In genomic region chr6:41724638-41725501, GRCh38 we compare ENCODE assay signal across 1 cellular context.
TF ChIP-seq lines count a peak whose summit lies in the region.

No MANE protein-coding gene starts in this region.

TF ChIP-seq in HepG2, 621 proteins besides CTCF, POLR2A, EP300 and RAD21 (continued from another document and continues in another):
- TF ChIP-seq ARID3A (IDR thresholded peaks at IDR 0.05; ENCODE audit: low read depth, low read length) (no peak), STAT6 (CRISPR knock-in tag; IDR thresholded peaks at IDR 0.05; ENCODE audit: borderline replicate concordance) (no peak), ZNF619 (CRISPR knock-in tag; IDR thresholded peaks at IDR 0.05) (no peak), ATF7 (IDR thresholded peaks at IDR 0.05) (no peak), ATF7 (CRISPR knock-in tag; IDR thresholded peaks at IDR 0.05) (0 out of 2 replicates have a peak, but pooled peaks have one; percentile 24), ZNF512B (CRISPR knock-in tag; IDR thresholded peaks at IDR 0.05; ENCODE audit: borderline replicate concordance) (no peak), SMARCC2 (IDR thresholded peaks at IDR 0.05) (no peak), GLMP (CRISPR knock-in tag; IDR thresholded peaks at IDR 0.05; ENCODE audit: borderline replicate concordance) (no peak), MYPOP (CRISPR knock-in tag; IDR thresholded peaks at IDR 0.05) (no peak), ZNF687 (CRISPR knock-in tag; IDR thresholded peaks at IDR 0.05) (peak; percentile 46; the same call in 1 of the 2 replicates), NR2F1 (CRISPR knock-in tag; IDR thresholded peaks at IDR 0.05) (no peak), ZBTB46 (CRISPR knock-in tag; IDR thresholded peaks at IDR 0.05; ENCODE audit: borderline replicate concordance) (0 out of 2 replicates have a peak, but pooled peaks have one; percentile 66), ZBTB7B (CRISPR knock-in tag; IDR thresholded peaks at IDR 0.05) (no peak), TBP (CRISPR knock-in tag; IDR thresholded peaks at IDR 0.05) (no peak), ZNF629 (CRISPR knock-in tag; conservative IDR thresholded peaks at IDR 0.05) (0 out of 2 replicates have a peak, but pooled peaks have one; percentile 15), ZNF761 (CRISPR knock-in tag; conservative IDR thresholded peaks at IDR 0.05) (no peak), ZBTB37 (CRISPR knock-in tag; IDR thresholded peaks at IDR 0.05) (no peak), ZNF546 (CRISPR knock-in tag; conservative IDR thresholded peaks at IDR 0.05) (no peak), PITX1 (CRISPR knock-in tag; IDR thresholded peaks at IDR 0.05) (no peak), ZNF615 (CRISPR knock-in tag; IDR thresholded peaks at IDR 0.05; ENCODE audit: borderline replicate concordance) (no peak), HDAC6 (IDR thresholded peaks at IDR 0.05; ENCODE audit: low read depth, low read length) (no peak), ZNF12 (CRISPR knock-in tag; IDR thresholded peaks at IDR 0.05) (no peak), PBX2 (CRISPR knock-in tag; IDR thresholded peaks at IDR 0.05) (no peak), ZNF567 (CRISPR knock-in tag; IDR thresholded peaks at IDR 0.05; ENCODE audit: borderline replicate concordance) (no peak), ZFY (CRISPR knock-in tag; IDR thresholded peaks at IDR 0.05) (peak; percentile 15; the same call in 1 of the 2 replicates), ZNF570 (CRISPR knock-in tag; IDR thresholded peaks at IDR 0.05; ENCODE audit: borderline replicate concordance) (0 out of 2 replicates have a peak, but pooled peaks have one; percentile 39), ZBTB1 (CRISPR knock-in tag; IDR thresholded peaks at IDR 0.05; ENCODE audit: borderline replicate concordance) (no peak), ZNF138 (CRISPR knock-in tag; IDR thresholded peaks at IDR 0.05; ENCODE audit: low read depth) (no peak), HOXD1 (CRISPR knock-in tag; IDR thresholded peaks at IDR 0.05) (no peak), ATF4 (CRISPR knock-in tag; IDR thresholded peaks at IDR 0.05) (no peak), CEBPG (CRISPR knock-in tag; IDR thresholded peaks at IDR 0.05) (no peak), ZNF441 (CRISPR knock-in tag; IDR thresholded peaks at IDR 0.05; ENCODE audit: borderline replicate concordance) (no peak)
